Comparison of ENCODE assay signal across 10 cellular contexts in genomic region chr14:20821521-20822108, GRCh38. TPM values are rescaled to one million over a fixed set of nuclear protein-coding genes. Genes with fewer than 3 reads are reported as not detected.
DNase-seq lines count a peak whose midpoint lies in the region; ATAC-seq and TF ChIP-seq lines count a peak whose summit lies in the region.
"Not testable (repeated sequence)": the region's sequence is repeated elsewhere in the genome, so short reads cannot be mapped to it uniquely, and the experiment has no call there.
"Had no signal": no experiment of that assay in that cellular context is flagged by ENCODE, and none has a peak within 500 bp of the region (broad histone marks: within the 10 kb centered on the region; RNA-seq: fewer than 3 reads in every experiment).

No MANE protein-coding gene starts in this region.

- intact Hi-C loops in dendritic cell treated with granulocyte-macrophage colony-stimulating factor and Interleukin-4, amounts not matched to agents 40 ng/mL and 50 ng/mL, for 4 days (cut with micrococcal nuclease) = loop anchor here (5.0 kb wide), 1 partner anchor 39 kb away; the partner anchor contains the start of gene RNASE6
- intact Hi-C loops in left ventricle myocardium inferior (cut with micrococcal nuclease); left lung (cut with DNase I): not testable (repeated sequence)

- not testable (repeated sequence) for H3K27me3 ChIP-seq in left ventricle myocardium inferior (ENCODE audit: low read depth); left lung

- not testable (repeated sequence) for H3K4me1 ChIP-seq in left ventricle myocardium inferior
- H3K4me1 ChIP-seq in left lung = peaks cover 0 to 35% of the 10 kb centered on the region in 2 donors

- not testable (repeated sequence) for H3K4me3 ChIP-seq in left ventricle myocardium inferior, left lung

- not testable (repeated sequence) for H3K4me3 Mint-ChIP-seq in dendritic cell treated with granulocyte-macrophage colony-stimulating factor and Interleukin-4, amounts not matched to agents 40 ng/mL and 50 ng/mL, for 4 days; neural crest cell; stimulated activated naive B cell treated with anti-CD40 and anti-IgM and Interleukin-4, amounts not matched to agents 10 μg/mL and 1 μg/mL and 100 μg/mL, for 72 hours

- H3K9me3 ChIP-seq in left ventricle myocardium inferior (replicated peaks); left lung: not testable (repeated sequence)

- H3K27ac Mint-ChIP-seq in activated naive CD4-positive, alpha-beta T cell treated with anti-CD3 and anti-CD28 coated beads, Interleukin-2, amount 50 U/mL, for 72 hours = peak overlapping the region; percentile 18 to 20
- H3K27ac Mint-ChIP-seq in dendritic cell treated with granulocyte-macrophage colony-stimulating factor and Interleukin-4, amounts not matched to agents 40 ng/mL and 50 ng/mL, for 4 days = peak overlapping the region; percentile 91
- H3K27ac Mint-ChIP-seq in neural crest cell (ENCODE audit: unreplicated experiment) = peak overlapping the region; percentile 58
- H3K27ac Mint-ChIP-seq in stimulated activated naive B cell treated with anti-CD40 and anti-IgM and Interleukin-4, amounts not matched to agents 10 μg/mL and 1 μg/mL and 100 μg/mL, for 72 hours = not testable (repeated sequence)

- H3K4me1 Mint-ChIP-seq in dendritic cell treated with granulocyte-macrophage colony-stimulating factor and Interleukin-4, amounts not matched to agents 40 ng/mL and 50 ng/mL, for 4 days (ENCODE audit: low read depth) = peaks cover 76% of the 10 kb centered on the region
- peaks cover 41% of the 10 kb centered on the region for H3K4me1 Mint-ChIP-seq in neural crest cell
- H3K4me1 Mint-ChIP-seq in stimulated activated naive B cell treated with anti-CD40 and anti-IgM and Interleukin-4, amounts not matched to agents 10 μg/mL and 1 μg/mL and 100 μg/mL, for 72 hours = peaks cover 21 to 45% of the 10 kb centered on the region in 2 donors

- not testable (repeated sequence) for H3K36me3 Mint-ChIP-seq in activated naive CD4-positive, alpha-beta T cell treated with anti-CD3 and anti-CD28 coated beads, Interleukin-2, amount 50 U/mL, for 72 hours; dendritic cell treated with granulocyte-macrophage colony-stimulating factor and Interleukin-4, amounts not matched to agents 40 ng/mL and 50 ng/mL, for 4 days (ENCODE audit: low read depth); neural crest cell (ENCODE audit: low read depth); stimulated activated naive B cell treated with anti-CD40 and anti-IgM and Interleukin-4, amounts not matched to agents 10 μg/mL and 1 μg/mL and 100 μg/mL, for 72 hours

- H3K27ac ChIP-seq in left ventricle myocardium inferior (replicated peaks) (peak overlapping the region; percentile 27), left lung (peak overlapping the region in 1 of 2 donors; percentile 58)

- not testable (repeated sequence) for H3K36me3 ChIP-seq in left ventricle myocardium inferior, left lung

- ATAC-seq in activated naive CD4-positive, alpha-beta T cell treated with anti-CD3 and anti-CD28 coated beads, Interleukin-2, amount 50 U/mL, for 72 hours = not testable (repeated sequence)
- ATAC-seq in left lung = peak; percentile 69
- peak in 1 of 2 donors; percentile 38 for ATAC-seq in stimulated activated naive B cell treated with anti-CD40 and anti-IgM and Interleukin-4, amounts not matched to agents 10 μg/mL and 1 μg/mL and 100 μg/mL, for 72 hours (replicated peaks)

- not testable (repeated sequence) for H3K9me3 Mint-ChIP-seq in activated naive CD4-positive, alpha-beta T cell treated with anti-CD3 and anti-CD28 coated beads, Interleukin-2, amount 50 U/mL, for 72 hours; dendritic cell treated with granulocyte-macrophage colony-stimulating factor and Interleukin-4, amounts not matched to agents 40 ng/mL and 50 ng/mL, for 4 days; neural crest cell; stimulated activated naive B cell treated with anti-CD40 and anti-IgM and Interleukin-4, amounts not matched to agents 10 μg/mL and 1 μg/mL and 100 μg/mL, for 72 hours

- H3K27me3 Mint-ChIP-seq in dendritic cell treated with granulocyte-macrophage colony-stimulating factor and Interleukin-4, amounts not matched to agents 40 ng/mL and 50 ng/mL, for 4 days; neural crest cell (ENCODE audit: low read depth): not testable (repeated sequence)
- peaks cover 0 to 13% of the 10 kb centered on the region in 2 donors for H3K27me3 Mint-ChIP-seq in stimulated activated naive B cell treated with anti-CD40 and anti-IgM and Interleukin-4, amounts not matched to agents 10 μg/mL and 1 μg/mL and 100 μg/mL, for 72 hours

- DNase-seq in NCI-H226 (peak; percentile 7), left ventricle myocardium inferior (peak; percentile 20), left lung (peak in 1 of 2 donors; percentile 52)
- DNase-seq in activated naive CD4-positive, alpha-beta T cell treated with anti-CD3 and anti-CD28 coated beads, Interleukin-2, amount 50 U/mL, for 72 hours (ENCODE audit: low spot score in 2 of 2); neural crest cell (ENCODE audit: low read depth, low spot score): not testable (repeated sequence)
- DNase-seq in stimulated activated naive B cell treated with anti-CD40 and anti-IgM and Interleukin-4, amounts not matched to agents 10 μg/mL and 1 μg/mL and 100 μg/mL, for 72 hours = peak; percentile 11

- not testable (repeated sequence) for TF ChIP-seq CTCF in left ventricle myocardium inferior (IDR thresholded peaks at IDR 0.05; ENCODE audit: borderline replicate concordance); left lung (IDR thresholded peaks at IDR 0.05); neural crest cell (conservative IDR thresholded peaks at IDR 0.05)

RNA-seq across cellular contexts. Expression of gene RNASE1, which starts 19.0 kb away (rescaled TPM):
- total RNA-seq in activated naive CD4-positive, alpha-beta T cell treated with anti-CD3 and anti-CD28 coated beads, Interleukin-2, amount 50 U/mL, for 72 hours = not detected
- total RNA-seq in left ventricle myocardium inferior = 294 TPM
- total RNA-seq in left lung = 1,000 to 10,000 TPM in 1 of 2 donors, 100 to 1,000 TPM in 1; 518 to 1,326 TPM
- 6.4 and 9.7 TPM in 2 replicates for total RNA-seq in neural crest cell
- total RNA-seq: IMR-90, LHCN-M2 had no signal

RNA-seq across cellular contexts. Expression of gene RNASE6, which starts 40.5 kb away (rescaled TPM):
- total RNA-seq in activated naive CD4-positive, alpha-beta T cell treated with anti-CD3 and anti-CD28 coated beads, Interleukin-2, amount 50 U/mL, for 72 hours = under 1 TPM; 0.39 to 0.66 TPM
- total RNA-seq in left ventricle myocardium inferior (5.7 TPM), left lung (10 to 100 TPM; 14.7 to 20.6 TPM), neural crest cell (0.23 TPM in 1 of 2 replicates, not detected in the other)
- total RNA-seq: IMR-90, LHCN-M2, PC-9 had no signal

RNA-seq across cellular contexts. Expression of gene EDDM3B, which starts 53.4 kb away (rescaled TPM):
- not detected for total RNA-seq in activated naive CD4-positive, alpha-beta T cell treated with anti-CD3 and anti-CD28 coated beads, Interleukin-2, amount 50 U/mL, for 72 hours
- total RNA-seq in left ventricle myocardium inferior = not detected
- not detected for total RNA-seq in left lung
- not detected in 2 replicates for total RNA-seq in neural crest cell
- total RNA-seq: IMR-90, LHCN-M2, PC-9 had no signal

Comparison
In these comparisons a context has a peak if more than half of its experiments do, and no peak if none do; other contexts are left out.
1. RNA of gene RNASE1, which starts 19.0 kb away (total RNA-seq): 518 to 1,326 TPM in left lung and 294 TPM in left ventricle myocardium inferior (single experiment); 6.4 to 9.7 TPM in neural crest cell and not detected in activated naive CD4-positive, alpha-beta T cell treated with anti-CD3 and anti-CD28 coated beads, Interleukin-2, amount 50 U/mL, for 72 hours; every median in the first group is over 10 times any median in the second.